ENCODE assay signal across 8 cellular contexts in genomic region chr2:30915485-30915884, GRCh38.
A peak's percentile ranks its signal among the peaks of the same experiment; 100 is the strongest.
DNase-seq lines count a peak whose midpoint lies in the region; ATAC-seq lines count a peak whose summit lies in the region.

No MANE protein-coding gene starts in this region.

- in situ Hi-C loops in T47D (cut with HindIII; ENCODE audit: low pct_unique_long_range_greater_than_20kb, low sequenced_read_pairs) = no loop called here

- ATAC-seq in GM21447 (IDR thresholded peaks at IDR 0.05; ENCODE audit: unreplicated experiment) = no peak

- peak; percentile 2 for DNase-seq in DMS114 treated with DMSO at 0.1 percent for 48 hours (lab: John Stamatoyannopoulos, UW; ENCODE audit: unreplicated experiment)
- peak; percentile 55 for DNase-seq in HT-29 (ENCODE audit: low spot score)
- DNase-seq in T47D (ENCODE audit: low read depth in 1 of 2, low spot score in 1 of 2) = peak; percentile 15 to 60
- DNase-seq in mesenteric fat pad (ENCODE audit: low spot score) = peak; percentile 30
- DNase-seq in putamen (ENCODE audit: low spot score) = no peak
- no peak for DNase-seq in foreskin melanocyte
- no peak for DNase-seq in NCI-H146 (lab: John Stamatoyannopoulos, UW)

Comparison
In these comparisons a context has a peak if more than half of its experiments do, and no peak if none do; other contexts are left out.
1. DNase-seq: peak in DMS114 treated with DMSO at 0.1 percent for 48 hours (single experiment), HT-29 (single experiment), T47D (2 of 2) and mesenteric fat pad (single experiment); none in putamen (single experiment), foreskin melanocyte (single experiment) and NCI-H146 (single experiment).